In the genomic region with DNA sequence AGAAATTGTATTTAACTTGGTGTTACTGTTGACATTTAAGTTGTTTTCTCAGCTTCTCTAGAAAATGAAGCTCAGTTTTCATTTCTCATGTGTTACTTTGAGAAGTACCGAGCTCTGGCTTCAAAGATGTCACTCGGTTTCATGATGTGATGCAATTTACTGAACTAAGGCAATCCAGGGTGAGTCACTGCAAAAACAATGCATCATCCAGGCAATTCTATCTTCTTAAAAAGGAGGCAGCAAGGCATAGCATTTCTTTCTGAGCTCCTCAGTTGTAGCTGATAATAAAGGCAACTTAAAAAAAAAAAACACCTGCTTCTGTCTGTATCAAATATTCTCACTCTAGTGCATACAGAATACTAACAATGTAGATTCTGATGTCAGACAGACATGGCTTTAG, we compare ENCODE assay signal across 1 cellular context.
TF ChIP-seq lines count a peak whose summit lies in the region.

No MANE protein-coding gene starts in this region.

TF ChIP-seq in HepG2, 621 proteins besides CTCF, POLR2A, EP300 and RAD21 (continued from another document):
- TF ChIP-seq, protein P1, sequence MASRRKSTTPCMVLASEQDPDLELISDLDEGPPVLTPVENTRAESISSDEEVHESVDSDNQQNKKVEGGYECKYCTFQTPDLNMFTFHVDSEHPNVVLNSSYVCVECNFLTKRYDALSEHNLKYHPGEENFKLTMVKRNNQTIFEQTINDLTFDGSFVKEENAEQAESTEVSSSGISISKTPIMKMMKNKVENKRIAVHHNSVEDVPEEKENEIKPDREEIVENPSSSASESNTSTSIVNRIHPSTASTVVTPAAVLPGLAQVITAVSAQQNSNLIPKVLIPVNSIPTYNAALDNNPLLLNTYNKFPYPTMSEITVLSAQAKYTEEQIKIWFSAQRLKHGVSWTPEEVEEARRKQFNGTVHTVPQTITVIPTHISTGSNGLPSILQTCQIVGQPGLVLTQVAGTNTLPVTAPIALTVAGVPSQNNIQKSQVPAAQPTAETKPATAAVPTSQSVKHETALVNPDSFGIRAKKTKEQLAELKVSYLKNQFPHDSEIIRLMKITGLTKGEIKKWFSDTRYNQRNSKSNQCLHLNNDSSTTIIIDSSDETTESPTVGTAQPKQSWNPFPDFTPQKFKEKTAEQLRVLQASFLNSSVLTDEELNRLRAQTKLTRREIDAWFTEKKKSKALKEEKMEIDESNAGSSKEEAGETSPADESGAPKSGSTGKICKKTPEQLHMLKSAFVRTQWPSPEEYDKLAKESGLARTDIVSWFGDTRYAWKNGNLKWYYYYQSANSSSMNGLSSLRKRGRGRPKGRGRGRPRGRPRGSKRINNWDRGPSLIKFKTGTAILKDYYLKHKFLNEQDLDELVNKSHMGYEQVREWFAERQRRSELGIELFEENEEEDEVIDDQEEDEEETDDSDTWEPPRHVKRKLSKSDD (CRISPR knock-in tag; IDR thresholded peaks at IDR 0.05; ENCODE audit: low read depth), result no peak
- TF ChIP-seq CEBPB (IDR thresholded peaks at IDR 0.05; ENCODE audit: borderline replicate concordance, low read depth, low read length), result peak; percentile 75; the same call in 1 of the 2 replicates
